In genomic region chr3:148957586-148957985, GRCh38 we compare ENCODE assay signal across 8 cellular contexts. TPM values are rescaled to one million over a fixed set of nuclear protein-coding genes. Genes with fewer than 3 reads are reported as not detected.
DNase-seq lines count a peak whose midpoint lies in the region; ATAC-seq and TF ChIP-seq lines count a peak whose summit lies in the region.

No MANE protein-coding gene starts in this region.

- DNase-seq in cardiac muscle cell (ENCODE audit: low read depth in 1 of 2, low spot score in 1 of 2) (peak; percentile 27 to 28), Right ventricle myocardium inferior (ENCODE audit: missing footprints) (no peak), HL-60 (ENCODE audit: low read depth in 1 of 2, low spot score in 1 of 2) (peak; percentile 31 to 56), AG08395 (ENCODE audit: low spot score) (no peak)
- no peak for DNase-seq in effector memory CD4-positive, alpha-beta T cell

- no peak for TF ChIP-seq POLR2A in GM18505 (IDR thresholded peaks at IDR 0.05; ENCODE audit: borderline replicate concordance, extremely low read depth, insufficient read depth, insufficient read length)

- intact Hi-C loops in Right ventricle myocardium inferior (cut with DNase I) = loop anchor here (5.0 kb wide), 1 partner anchor 165 kb away; no protein-coding TSS in a partner anchor

- H3K4me3 ChIP-seq in cardiac muscle cell (no peak overlapping the region), HL-60 (replicated peaks; ENCODE audit: insufficient read depth, low read length) (no peak overlapping the region), rectal smooth muscle tissue (ENCODE audit: low read length) (no peak overlapping the region)
- H3K4me3 ChIP-seq in effector memory CD4-positive, alpha-beta T cell (ENCODE audit: insufficient read depth, low read depth, low read length, poor library complexity, severe bottlenecking) = no peak overlapping the region

- H3K9ac ChIP-seq in rectal smooth muscle tissue (ENCODE audit: low read length) = no peak overlapping the region

- TF ChIP-seq CTCF in cardiac muscle cell (IDR thresholded peaks at IDR 0.05; ENCODE audit: low read depth, low read length) (peak; percentile 28), HL-60 (IDR thresholded peaks at IDR 0.05; ENCODE audit: insufficient read depth, low read length) (peak; percentile 24)

- no peaks in the 10 kb centered on the region for H3K9me3 ChIP-seq in cardiac muscle cell (ENCODE audit: low read depth)
- no peaks in the 10 kb centered on the region for H3K9me3 ChIP-seq in effector memory CD4-positive, alpha-beta T cell (ENCODE audit: control insufficient read depth, low read length)

- no peaks in the 10 kb centered on the region for H3K36me3 ChIP-seq in cardiac muscle cell
- H3K36me3 ChIP-seq in rectal smooth muscle tissue (ENCODE audit: control insufficient read depth, insufficient read depth, low read length) = no peaks in the 10 kb centered on the region
- no peaks in the 10 kb centered on the region for H3K36me3 ChIP-seq in effector memory CD4-positive, alpha-beta T cell (ENCODE audit: control insufficient read depth, insufficient read depth, low read length)

- peaks cover 18% of the 10 kb centered on the region for H3K27me3 Mint-ChIP-seq in activated T-helper 17 cell treated with anti-CD3 and anti-CD28 coated beads, Interleukin-2, amount 50 U/mL, for 72 hours

- H3K9me3 Mint-ChIP-seq in activated T-helper 17 cell treated with anti-CD3 and anti-CD28 coated beads, Interleukin-2, amount 50 U/mL, for 72 hours = no peaks in the 10 kb centered on the region

- no peaks in the 10 kb centered on the region for H3K27me3 ChIP-seq in cardiac muscle cell
- no peaks in the 10 kb centered on the region for H3K27me3 ChIP-seq in HL-60 (ENCODE audit: insufficient read depth, poor library complexity, severe bottlenecking)
- H3K27me3 ChIP-seq in rectal smooth muscle tissue (ENCODE audit: control insufficient read depth, insufficient read depth, low read length) = no peaks in the 10 kb centered on the region
- no peaks in the 10 kb centered on the region for H3K27me3 ChIP-seq in effector memory CD4-positive, alpha-beta T cell (replicated peaks; ENCODE audit: control insufficient read depth, insufficient read depth, low read length, poor library complexity, severe bottlenecking)

- no peak overlapping the region for H3K4me3 Mint-ChIP-seq in activated T-helper 17 cell treated with anti-CD3 and anti-CD28 coated beads, Interleukin-2, amount 50 U/mL, for 72 hours

- H3K27ac ChIP-seq in cardiac muscle cell (no peak overlapping the region), HL-60 (replicated peaks) (no peak overlapping the region), rectal smooth muscle tissue (ENCODE audit: low read depth, low read length) (peak overlapping the region; percentile 95)
- H3K27ac ChIP-seq in effector memory CD4-positive, alpha-beta T cell (ENCODE audit: insufficient read depth, low read length, poor library complexity, severe bottlenecking) = no peak overlapping the region

- H3K4me1 ChIP-seq in cardiac muscle cell (ENCODE audit: low read depth) (peaks cover 5% of the 10 kb centered on the region), rectal smooth muscle tissue (ENCODE audit: control insufficient read depth, insufficient read depth, low read length) (peaks cover 13% of the 10 kb centered on the region)
- no peaks in the 10 kb centered on the region for H3K4me1 ChIP-seq in effector memory CD4-positive, alpha-beta T cell (ENCODE audit: control insufficient read depth, insufficient read depth, low read length, poor library complexity, severe bottlenecking)

- ATAC-seq in Right ventricle myocardium inferior = no peak
- ATAC-seq in activated T-helper 17 cell treated with anti-CD3 and anti-CD28 coated beads, Interleukin-2, amount 50 U/mL, for 72 hours (replicated peaks) = peak; percentile 45
- no peak for ATAC-seq in GM18505 (IDR thresholded peaks at IDR 0.05; ENCODE audit: unreplicated experiment)

- H3K36me3 Mint-ChIP-seq in activated T-helper 17 cell treated with anti-CD3 and anti-CD28 coated beads, Interleukin-2, amount 50 U/mL, for 72 hours (ENCODE audit: low read depth) = no peaks in the 10 kb centered on the region

- no peak overlapping the region for H3K27ac Mint-ChIP-seq in activated T-helper 17 cell treated with anti-CD3 and anti-CD28 coated beads, Interleukin-2, amount 50 U/mL, for 72 hours

- no peaks in the 10 kb centered on the region for H3K4me1 Mint-ChIP-seq in activated T-helper 17 cell treated with anti-CD3 and anti-CD28 coated beads, Interleukin-2, amount 50 U/mL, for 72 hours

RNA-seq across cellular contexts. Expression of gene GYG1, which starts 33.8 kb away (rescaled TPM):
- total RNA-seq in cardiac muscle cell (11.2 and 24.5 TPM in 2 replicates), Right ventricle myocardium inferior (202 TPM)
- 31.9 and 47.8 TPM in 2 replicates for polyA plus RNA-seq in cardiac muscle cell
- total RNA-seq in activated T-helper 17 cell treated with anti-CD3 and anti-CD28 coated beads, Interleukin-2, amount 50 U/mL, for 72 hours = 10 to 100 TPM; 17.1 to 37.4 TPM

Comparison
In these comparisons a context has a peak if more than half of its experiments do, and no peak if none do; other contexts are left out.
1. DNase-seq: peak in cardiac muscle cell (2 of 2) and HL-60 (2 of 2); none in Right ventricle myocardium inferior (single experiment), effector memory CD4-positive, alpha-beta T cell (0 of 3) and AG08395 (single experiment).